Comparison of ENCODE assay signal across 8 cellular contexts in genomic region chrX:153598541-153599191, GRCh38. TPM values are rescaled to one million over a fixed set of nuclear protein-coding genes. Genes with fewer than 3 reads are reported as not detected.
DNase-seq lines count a peak whose midpoint lies in the region; ATAC-seq and TF ChIP-seq lines count a peak whose summit lies in the region.

Gene CCNQ, minus strand, starts transcription at chrX:153599139. Its CDS starts 66 bp downstream, at chrX:153599073.

- no peak for TF ChIP-seq POLR2A in breast epithelium (IDR thresholded peaks at IDR 0.05)

- no peaks in the 10 kb centered on the region for H3K36me3 ChIP-seq in breast epithelium
- H3K36me3 ChIP-seq in kidney epithelial cell (ENCODE audit: control insufficient read depth, insufficient read depth, low read length), result no peaks in the 10 kb centered on the region

- ATAC-seq in GM19025 (IDR thresholded peaks at IDR 0.05; ENCODE audit: low read depth, unreplicated experiment) (peak; percentile 51), HG03108 (IDR thresholded peaks at IDR 0.05; ENCODE audit: unreplicated experiment) (peak; percentile 39)

- peaks cover 0 to 5% of the 10 kb centered on the region in 2 donors for H3K9me3 ChIP-seq in breast epithelium

- peak within 1 kb of the TSS; percentile 48 to 54 for H3K27ac ChIP-seq in breast epithelium

- intact Hi-C loops in breast epithelium (cut with DNase I; ENCODE audit: low total_unique reads), result no loop called here

- TF ChIP-seq CTCF in AG10803 (conservative IDR thresholded peaks at IDR 0.05; ENCODE audit: low read length) (no peak), breast epithelium (IDR thresholded peaks at IDR 0.05) (no peak), kidney epithelial cell (IDR thresholded peaks at IDR 0.05; ENCODE audit: insufficient read depth, low read length, poor library complexity, severe bottlenecking) (no peak)

- H3K4me1 ChIP-seq in breast epithelium, result no peaks in the 10 kb centered on the region

- H3K27me3 ChIP-seq in breast epithelium, result peaks cover 0 to 57% of the 10 kb centered on the region in 2 donors
- H3K27me3 ChIP-seq in kidney epithelial cell (ENCODE audit: control insufficient read depth, insufficient read depth, low read length), result no peaks in the 10 kb centered on the region

- peak; percentile 22 for DNase-seq in AG10803 (ENCODE audit: low read depth)
- DNase-seq in RPMI7951 (ENCODE audit: low read depth), result peak; percentile 15
- no peak for DNase-seq in breast epithelium (ENCODE audit: low spot score in 2 of 2)
- no peak for DNase-seq in kidney epithelial cell (ENCODE audit: low read depth)
- peak; percentile 25 to 35 for DNase-seq in stimulated activated CD4-positive, alpha-beta T cell treated with anti-CD3 and anti-CD28 coated beads, Interleukin-2, amount 100 ng/mL, for 24 hours
- no peak for DNase-seq in SHP77 (lab: John Stamatoyannopoulos, UW)

- H3K4me3 ChIP-seq in AG10803 (ENCODE audit: low read length) (peak within 1 kb of the TSS; percentile 71), breast epithelium (peak within 1 kb of the TSS; percentile 59 to 86 (median 64)), kidney epithelial cell (ENCODE audit: low read depth, low read length) (peak within 1 kb of the TSS; percentile 63)

RNA-seq across cellular contexts. Expression of gene CCNQ, which starts in this region (rescaled TPM):
- 27.2 and 28.1 TPM in 2 replicates for total RNA-seq in RPMI7951 (2014; rRNA removed; shearing (Covaris generic))
- 10 to 100 TPM; 23.9 to 42.6 (median 39.7) TPM for total RNA-seq in breast epithelium
- 29.3 and 36.6 TPM in 2 replicates for total RNA-seq in kidney epithelial cell

Comparison
In these comparisons a context has a peak if more than half of its experiments do, and no peak if none do; other contexts are left out.
1. DNase-seq: peak in AG10803 (single experiment), RPMI7951 (single experiment) and stimulated activated CD4-positive, alpha-beta T cell treated with anti-CD3 and anti-CD28 coated beads, Interleukin-2, amount 100 ng/mL, for 24 hours (2 of 2); none in breast epithelium (0 of 2), kidney epithelial cell (single experiment) and SHP77 (0 of 2).
2. Peak in every context shown above with its lines, with median percentiles within 50 percentile points of each other: H3K4me3 ChIP-seq.